In the genomic region with DNA sequence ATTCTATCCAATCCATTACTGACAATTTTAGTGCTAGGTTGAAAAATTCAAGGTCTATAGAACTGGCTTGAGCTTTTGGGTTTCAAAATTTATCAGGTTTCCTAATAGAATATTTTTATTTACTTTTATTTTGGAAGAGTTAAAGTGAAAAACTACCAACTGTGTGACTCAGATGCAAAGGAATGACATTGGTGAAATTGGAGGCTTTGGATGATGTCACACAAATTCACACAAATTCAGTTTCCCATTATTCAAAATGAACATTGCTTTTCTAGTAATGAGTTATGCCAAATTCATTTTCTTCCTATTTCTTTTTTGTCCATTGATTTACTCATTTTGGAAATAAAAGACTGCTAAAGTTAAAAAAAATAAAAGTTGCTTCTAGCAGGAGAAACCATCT, we compare ENCODE assay signal across 30 cellular contexts.
A peak's percentile ranks its signal among the peaks of the same experiment; 100 is the strongest.
DNase-seq lines count a peak whose midpoint lies in the region; ATAC-seq and TF ChIP-seq lines count a peak whose summit lies in the region.
"Had no signal": no experiment of that assay in that cellular context is flagged by ENCODE, and none has a peak within 500 bp of the region (broad histone marks: within the 10 kb centered on the region; RNA-seq: fewer than 3 reads in every experiment).

No MANE protein-coding gene starts in this region.

- H3K79me2 ChIP-seq in fibroblast of lung (ENCODE audit: control insufficient read depth, insufficient read depth, low read length): no peaks in the 10 kb centered on the region

- no peaks in the 10 kb centered on the region for H3K36me3 Mint-ChIP-seq in HFFc6 (ENCODE audit: low read depth)
- H3K36me3 Mint-ChIP-seq: activated CD8-positive, alpha-beta memory T cell treated with anti-CD3 and anti-CD28 coated beads, Interleukin-2, amount 10 ng/mL, durations not matched to agents 7 days and 5 days; stimulated activated naive B cell treated with anti-CD40 and anti-IgM and Interleukin-4, amounts not matched to agents 10 μg/mL and 1 μg/mL and 100 μg/mL, for 72 hours had no signal

- H3K9ac ChIP-seq in adipocyte (ENCODE audit: low read length): no peak overlapping the region
- no peak overlapping the region for H3K9ac ChIP-seq in fibroblast of lung (ENCODE audit: insufficient read depth, low read length)

- H3K4me1 Mint-ChIP-seq in HFFc6 (ENCODE audit: low read depth): peaks cover 16% of the 10 kb centered on the region; the same call in 1 of the 2 replicates

- no peaks in the 10 kb centered on the region for H3K36me3 ChIP-seq in adipocyte (ENCODE audit: control insufficient read depth, insufficient read depth, low read length, severe bottlenecking)
- no peaks in the 10 kb centered on the region for H3K36me3 ChIP-seq in fibroblast of lung (ENCODE audit: control insufficient read depth, insufficient read depth, low read length)
- H3K36me3 ChIP-seq: esophagus muscularis mucosa, ovary, Peyer's patch had no signal

- H3K9me3 ChIP-seq in adipocyte (ENCODE audit: control insufficient read depth, low read length): no peaks in the 10 kb centered on the region
- no peaks in the 10 kb centered on the region for H3K9me3 ChIP-seq in fibroblast of lung (ENCODE audit: control insufficient read depth, insufficient read depth, low read depth, low read length)
- H3K9me3 ChIP-seq: esophagus muscularis mucosa, ovary, Peyer's patch had no signal

- H3K27ac ChIP-seq in fibroblast of lung (ENCODE audit: insufficient read depth, low read length): no peak overlapping the region
- H3K27ac ChIP-seq: esophagus muscularis mucosa, ovary, Peyer's patch had no signal

- no peak overlapping the region for H3K4me3 ChIP-seq in adipocyte (ENCODE audit: low read length)
- no peak overlapping the region for H3K4me3 ChIP-seq in fibroblast of lung (replicated peaks in 1 of 4; ENCODE audit: control extremely low read depth in 1 of 4, insufficient read depth in 1 of 4, low read depth in 3 of 4, low read length in 4 of 4)
- H3K4me3 ChIP-seq: esophagus muscularis mucosa, lung, ovary, Peyer's patch had no signal

- H3K4me1 ChIP-seq in adipocyte (ENCODE audit: control insufficient read depth, insufficient read depth, low read length) (peaks cover 18% of the 10 kb centered on the region), fibroblast of lung (ENCODE audit: control insufficient read depth, extremely low read depth, insufficient read depth, low read length) (no peaks in the 10 kb centered on the region)
- H3K4me1 ChIP-seq: Peyer's patch had no signal

- H2AFZ ChIP-seq in fibroblast of lung (ENCODE audit: low read length): no peak overlapping the region

- TF ChIP-seq CTCF in fibroblast of lung (conservative IDR thresholded peaks at IDR 0.05 in 1 of 2, IDR thresholded peaks at IDR 0.05 in 1 of 2; ENCODE audit: low read depth in 1 of 2, low read length in 2 of 2): no peak
- TF ChIP-seq CTCF in HFFc6 (IDR thresholded peaks at IDR 0.05): no peak

- H3K4me2 ChIP-seq in fibroblast of lung (ENCODE audit: extremely low read depth, insufficient read depth, low read length): no peak overlapping the region

- ATAC-seq in HG02759 (IDR thresholded peaks at IDR 0.05; ENCODE audit: unreplicated experiment): no peak
- ATAC-seq: activated CD8-positive, alpha-beta memory T cell treated with anti-CD3 and anti-CD28 coated beads, Interleukin-2, amount 10 ng/mL, durations not matched to agents 7 days and 5 days; stimulated activated naive B cell treated with anti-CD40 and anti-IgM and Interleukin-4, amounts not matched to agents 10 μg/mL and 1 μg/mL and 100 μg/mL, for 72 hours had no signal

- DNase-seq in HS-5 (ENCODE audit: low read depth) (peak; percentile 26), adipocyte (ENCODE audit: low read depth) (peak; percentile 53), fibroblast of lung (ENCODE audit: low read depth in 2 of 2) (peak; percentile 31 to 47), stromal cell of bone marrow (ENCODE audit: low read depth) (peak; percentile 4), HFFc6 (no peak)
- no peak for DNase-seq in activated CD4-positive, CD25-positive, alpha-beta regulatory T cell (lab: John Stamatoyannopoulos, UW)
- DNase-seq: activated B cell treated with CpG ODN at 0.5 μM for 24 hours; activated CD8-positive, alpha-beta memory T cell treated with anti-CD3 and anti-CD28 coated beads, Interleukin-2, amount 10 ng/mL, durations not matched to agents 7 days and 5 days; activated T-cell treated with anti-CD3 and anti-CD28 coated beads, Interleukin-2, amount 50 U/mL, for 48 hours; C1 segment of cervical spinal cord; COR-L47; cortex of kidney; DMS53; glutamatergic neuron; H9; Karpas-422; NCI-H1048; NCI-H187 treated with DMSO at 0.1 percent for 48 hours; NCI-H69; nephron progenitor cell; ovary; Peyer's patch; retina; SIG-M5; stimulated activated CD4-positive, alpha-beta T cell treated with anti-CD3 and anti-CD28 coated beads, Interleukin-12 subunit alpha, Interleukin-12 subunit beta, amount 100 ng/mL, for 4 hours; stimulated activated CD4-positive, alpha-beta T cell treated with anti-CD3 and anti-CD28 coated beads, Interleukin-4, amount 100 ng/mL, for 24 hours; stimulated activated naive B cell treated with anti-CD40 and anti-IgM and Interleukin-4, amounts not matched to agents 10 μg/mL and 1 μg/mL and 100 μg/mL, for 72 hours had no signal

- H3K4me3 Mint-ChIP-seq in HFFc6: no peak overlapping the region
- H3K4me3 Mint-ChIP-seq: activated B cell treated with CpG ODN at 0.5 μM for 24 hours; activated CD8-positive, alpha-beta memory T cell treated with anti-CD3 and anti-CD28 coated beads, Interleukin-2, amount 10 ng/mL, durations not matched to agents 7 days and 5 days; H9; nephron progenitor cell; stimulated activated naive B cell treated with anti-CD40 and anti-IgM and Interleukin-4, amounts not matched to agents 10 μg/mL and 1 μg/mL and 100 μg/mL, for 72 hours had no signal

- no peaks in the 10 kb centered on the region for H3K27me3 ChIP-seq in adipocyte (replicated peaks; ENCODE audit: control insufficient read depth, insufficient read depth, low read length)
- no peaks in the 10 kb centered on the region for H3K27me3 ChIP-seq in fibroblast of lung (ENCODE audit: control insufficient read depth, insufficient read depth, low read length)
- H3K27me3 ChIP-seq: ovary, Peyer's patch had no signal

- H4K20me1 ChIP-seq in fibroblast of lung (ENCODE audit: control insufficient read depth, extremely low read depth, insufficient read depth, low read length): no peaks in the 10 kb centered on the region

- no peaks in the 10 kb centered on the region; the same call in 1 of the 2 replicates for H3K9me3 Mint-ChIP-seq in HFFc6

- peaks cover 2% of the 10 kb centered on the region; the same call in 1 of the 2 replicates for H3K27me3 Mint-ChIP-seq in HFFc6 (ENCODE audit: insufficient read depth)
- H3K27me3 Mint-ChIP-seq: activated CD8-positive, alpha-beta memory T cell treated with anti-CD3 and anti-CD28 coated beads, Interleukin-2, amount 10 ng/mL, durations not matched to agents 7 days and 5 days had no signal

- H3K27ac Mint-ChIP-seq in HFFc6: no peak overlapping the region
- H3K27ac Mint-ChIP-seq: activated B cell treated with CpG ODN at 0.5 μM for 24 hours; activated CD8-positive, alpha-beta memory T cell treated with anti-CD3 and anti-CD28 coated beads, Interleukin-2, amount 10 ng/mL, durations not matched to agents 7 days and 5 days; H9; nephron progenitor cell; stimulated activated naive B cell treated with anti-CD40 and anti-IgM and Interleukin-4, amounts not matched to agents 10 μg/mL and 1 μg/mL and 100 μg/mL, for 72 hours had no signal

Comparison
In these comparisons a context has a peak if more than half of its experiments do, and no peak if none do; other contexts are left out.
1. DNase-seq: peak in HS-5 (single experiment), adipocyte (single experiment), fibroblast of lung (2 of 2) and stromal cell of bone marrow (single experiment); none in activated CD4-positive, CD25-positive, alpha-beta regulatory T cell (0 of 4) and HFFc6 (single experiment).